ENCODE assay signal across 10 cellular contexts in the genomic region with DNA sequence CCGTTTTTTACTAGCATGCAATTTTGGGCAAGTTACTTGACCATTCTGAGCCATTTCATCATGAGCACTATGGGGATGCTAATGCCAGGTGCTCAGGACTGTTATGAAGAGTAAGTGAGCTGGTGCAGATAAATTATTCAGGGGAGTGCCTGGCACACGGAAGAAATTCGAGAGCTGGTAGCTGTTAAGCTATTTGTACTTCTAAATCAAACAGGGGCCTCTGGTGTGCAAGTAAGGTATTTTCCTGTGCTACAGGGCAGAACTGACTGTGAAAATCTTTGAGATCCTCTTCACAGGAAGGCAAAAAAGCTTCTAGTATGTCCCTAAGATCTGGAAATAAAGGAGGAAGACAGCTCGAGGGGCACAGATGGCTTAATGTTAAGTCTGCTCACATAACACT.
DNase-seq lines count a peak whose midpoint lies in the region; TF ChIP-seq lines count a peak whose summit lies in the region.
"Had no signal": no experiment of that assay in that cellular context is flagged by ENCODE, and none has a peak within 500 bp of the region (broad histone marks: within the 10 kb centered on the region; RNA-seq: fewer than 3 reads in every experiment).

No MANE protein-coding gene starts in this region.

- H3K4me1 Mint-ChIP-seq in neural progenitor cell = peaks cover 14% of the 10 kb centered on the region
- no peaks in the 10 kb centered on the region for H3K4me1 Mint-ChIP-seq in activated CD4-positive, alpha-beta memory T cell treated with anti-CD3 and anti-CD28 coated beads for 36 hours (ENCODE audit: low read depth)

- DNase-seq in NCI-H1092 treated with DMSO at 0.1 percent for 48 hours (lab: John Stamatoyannopoulos, UW) (peak; percentile 53), NCI-H1092 (lab: John Stamatoyannopoulos, UW) (no peak), NCI-H2107 (lab: John Stamatoyannopoulos, UW) (peak; percentile 19), astrocyte of the spinal cord (ENCODE audit: low read depth, low spot score) (peak; percentile 17), neural progenitor cell (ENCODE audit: low spot score) (peak; percentile 35), adrenal gland (no peak), midbrain (lab: John Stamatoyannopoulos, UW) (no peak)
- no peak for DNase-seq in activated CD4-positive, alpha-beta memory T cell treated with anti-CD3 and anti-CD28 coated beads for 36 hours
- DNase-seq: tibial artery had no signal

- H3K4me3 ChIP-seq in astrocyte of the spinal cord (ENCODE audit: low read depth, low read length) = no peak overlapping the region
- no peak overlapping the region for H3K4me3 ChIP-seq in neural progenitor cell
- no peak overlapping the region for H3K4me3 ChIP-seq in adrenal gland
- H3K4me3 ChIP-seq: tibial artery had no signal

- H3K9me3 ChIP-seq in neural progenitor cell (ENCODE audit: low read depth) (no peaks in the 10 kb centered on the region), adrenal gland (replicated peaks in 1 of 3) (no peaks in the 10 kb centered on the region)
- H3K9me3 ChIP-seq: tibial artery had no signal

- no peaks in the 10 kb centered on the region for H3K36me3 ChIP-seq in neural progenitor cell
- no peaks in the 10 kb centered on the region for H3K36me3 ChIP-seq in adrenal gland (replicated peaks in 1 of 2)
- H3K36me3 ChIP-seq: tibial artery had no signal

- no peak for TF ChIP-seq POLR2A in adrenal gland (IDR thresholded peaks at IDR 0.05)

- peaks cover 2% of the 10 kb centered on the region for H3K9me3 Mint-ChIP-seq in neural progenitor cell
- H3K9me3 Mint-ChIP-seq in activated CD4-positive, alpha-beta memory T cell treated with anti-CD3 and anti-CD28 coated beads for 36 hours = no peaks in the 10 kb centered on the region
- H3K9me3 Mint-ChIP-seq: activated T-helper 1 cell treated with anti-CD3 and anti-CD28 coated beads, Interleukin-12 subunit alpha, Interleukin-12 subunit beta, Interleukin-2, Interleukin-4 antibody, amounts not matched to agents 30 ng/mL and 10 ng/mL and 1 ng/mL, durations not matched to agents 14 hours and 24 hours and 36 hours had no signal

- H3K79me2 ChIP-seq in neural progenitor cell (ENCODE audit: low read depth) = no peaks in the 10 kb centered on the region

- H3K36me3 Mint-ChIP-seq in neural progenitor cell = no peaks in the 10 kb centered on the region
- H3K36me3 Mint-ChIP-seq in activated CD4-positive, alpha-beta memory T cell treated with anti-CD3 and anti-CD28 coated beads for 36 hours = no peaks in the 10 kb centered on the region

- H3K27me3 ChIP-seq in neural progenitor cell (no peaks in the 10 kb centered on the region), adrenal gland (no peaks in the 10 kb centered on the region)

- in situ Hi-C loops in astrocyte of the spinal cord (cut with HindIII; ENCODE audit: low sequenced_read_pairs) = no loop called here

- no peaks in the 10 kb centered on the region for H3F3A ChIP-seq in neural progenitor cell (ENCODE audit: low read depth)

- H3K9ac ChIP-seq in neural progenitor cell = no peak overlapping the region

- TF ChIP-seq CTCF in astrocyte of the spinal cord (IDR thresholded peaks at IDR 0.05; ENCODE audit: low read depth, low read length) (peak; percentile 26), neural progenitor cell (IDR thresholded peaks at IDR 0.05) (peak; percentile 38), adrenal gland (IDR thresholded peaks at IDR 0.05) (peak in 1 of 6 experiments; percentile 13)

- H2AFZ ChIP-seq in neural progenitor cell (replicated peaks) = no peak overlapping the region

- no peaks in the 10 kb centered on the region for H3K27me3 Mint-ChIP-seq in neural progenitor cell (ENCODE audit: insufficient read depth, low read depth)
- peaks cover 3% of the 10 kb centered on the region for H3K27me3 Mint-ChIP-seq in activated CD4-positive, alpha-beta memory T cell treated with anti-CD3 and anti-CD28 coated beads for 36 hours

- no peak overlapping the region for H3K4me3 Mint-ChIP-seq in neural progenitor cell
- no peak overlapping the region for H3K4me3 Mint-ChIP-seq in activated CD4-positive, alpha-beta memory T cell treated with anti-CD3 and anti-CD28 coated beads for 36 hours
- H3K4me3 Mint-ChIP-seq: activated T-helper 1 cell treated with anti-CD3 and anti-CD28 coated beads, Interleukin-12 subunit alpha, Interleukin-12 subunit beta, Interleukin-2, Interleukin-4 antibody, amounts not matched to agents 30 ng/mL and 10 ng/mL and 1 ng/mL, durations not matched to agents 14 hours and 24 hours and 36 hours had no signal

- no peaks in the 10 kb centered on the region for H4K20me1 ChIP-seq in neural progenitor cell (ENCODE audit: low read depth)

- H3K27ac ChIP-seq in neural progenitor cell (no peak overlapping the region), adrenal gland (no peak overlapping the region)
- H3K27ac ChIP-seq: tibial artery had no signal

- H3K4me2 ChIP-seq in neural progenitor cell = no peak overlapping the region

- 20 to 29% (median 23%) methylated on average over 4 of the region's 4 CpGs for WGBS in adrenal gland, 4 donors

- peaks cover 6% of the 10 kb centered on the region for H3K4me1 ChIP-seq in neural progenitor cell
- H3K4me1 ChIP-seq in adrenal gland (replicated peaks in 1 of 2) = no peaks in the 10 kb centered on the region
- H3K4me1 ChIP-seq: tibial artery had no signal

- H3K27ac Mint-ChIP-seq in neural progenitor cell = no peak overlapping the region
- no peak overlapping the region for H3K27ac Mint-ChIP-seq in activated CD4-positive, alpha-beta memory T cell treated with anti-CD3 and anti-CD28 coated beads for 36 hours
- H3K27ac Mint-ChIP-seq: activated T-helper 1 cell treated with anti-CD3 and anti-CD28 coated beads, Interleukin-12 subunit alpha, Interleukin-12 subunit beta, Interleukin-2, Interleukin-4 antibody, amounts not matched to agents 30 ng/mL and 10 ng/mL and 1 ng/mL, durations not matched to agents 14 hours and 24 hours and 36 hours had no signal

- POLR2A ChIA-PET in activated CD4-positive, alpha-beta memory T cell treated with anti-CD3 and anti-CD28 coated beads for 36 hours (lab: Charles Lee) = no interaction called here

- intact Hi-C loops in adrenal gland (cut with DNase I) = no loop called here
- intact Hi-C loops in activated CD4-positive, alpha-beta memory T cell treated with anti-CD3 and anti-CD28 coated beads for 36 hours (cut with micrococcal nuclease) = no loop called here

- CTCF ChIA-PET in activated CD4-positive, alpha-beta memory T cell treated with anti-CD3 and anti-CD28 coated beads for 36 hours (lab: Charles Lee) = no interaction called here

Comparison
In these comparisons a context has a peak if more than half of its experiments do, and no peak if none do; other contexts are left out.
1. DNase-seq: peak in NCI-H1092 treated with DMSO at 0.1 percent for 48 hours (single experiment), NCI-H2107 (single experiment), astrocyte of the spinal cord (single experiment) and neural progenitor cell (single experiment); none in NCI-H1092 (single experiment), adrenal gland (0 of 7), midbrain (single experiment) and activated CD4-positive, alpha-beta memory T cell treated with anti-CD3 and anti-CD28 coated beads for 36 hours (single experiment).